Comparison of ENCODE assay signal across 15 cellular contexts in genomic region chr2:223058952-223059716, GRCh38. TPM values are rescaled to one million over a fixed set of nuclear protein-coding genes. Genes with fewer than 3 reads are reported as not detected.
A peak's percentile ranks its signal among the peaks of the same experiment; 100 is the strongest.
DNase-seq lines count a peak whose midpoint lies in the region; ATAC-seq, FAIRE-seq and TF ChIP-seq lines count a peak whose summit lies in the region.
"Had no signal": no experiment of that assay in that cellular context is flagged by ENCODE, and none has a peak within 500 bp of the region (broad histone marks: within the 10 kb centered on the region; RNA-seq: fewer than 3 reads in every experiment).

No MANE protein-coding gene starts in this region.

- H3K9me3 Mint-ChIP-seq in type B pancreatic cell: peaks cover 6% of the 10 kb centered on the region
- H3K9me3 Mint-ChIP-seq: stimulated activated effector memory CD8-positive, alpha-beta T cell treated with anti-CD3 and anti-CD28 coated beads, Interleukin-12 subunit alpha, Interleukin-12 subunit beta, amount 100 ng/mL, for 72 hours had no signal

- peaks cover 10% of the 10 kb centered on the region; the same call in 1 of the 2 replicates for H3F3A ChIP-seq in PC-9 (ENCODE audit: insufficient read depth, low read depth)

- H3K36me3 Mint-ChIP-seq in type B pancreatic cell: no peaks in the 10 kb centered on the region
- H3K36me3 Mint-ChIP-seq: stimulated activated effector memory CD8-positive, alpha-beta T cell treated with anti-CD3 and anti-CD28 coated beads, Interleukin-12 subunit alpha, Interleukin-12 subunit beta, amount 100 ng/mL, for 72 hours had no signal

- H3K27ac ChIP-seq in HepG2 (ENCODE audit: extremely low read length, insufficient read depth, low read length) (no peak overlapping the region), right lobe of liver (no peak overlapping the region), PC-9 (peak overlapping the region; percentile 44; the same call in 1 of the 2 replicates), tibial nerve (peak overlapping the region in 1 of 4 donors; percentile 44)

- POLR2A ChIA-PET in HepG2 (lab: Yijun Ruan, JAX) (no interaction called here), PC-9 (lab: Charles Lee; ENCODE audit: unreplicated experiment) (interaction anchor here (0.5 kb wide), 1 partner anchor 172 kb away, joined by 4 read pairs; no protein-coding TSS in a partner anchor)

- no peaks in the 10 kb centered on the region for H3K9me2 ChIP-seq in PC-9 (ENCODE audit: insufficient read depth)

- H3K4me3 ChIP-seq in HepG2 (replicated peaks in 1 of 3; ENCODE audit: insufficient read depth in 1 of 3, low read depth in 2 of 3, low read length in 3 of 3) (no peak overlapping the region), right lobe of liver (no peak overlapping the region), PC-9 (no peak overlapping the region), fibroblast of mammary gland (ENCODE audit: control insufficient read depth, low read depth, low read length) (no peak overlapping the region), tibial nerve (no peak overlapping the region)

- no peak overlapping the region for H3K9ac ChIP-seq in HepG2 (ENCODE audit: insufficient read depth, low read depth, low read length)

- ATAC-seq in HepG2 (peak; percentile 79), right lobe of liver (no peak)
- ATAC-seq: HCT116; stimulated activated effector memory CD8-positive, alpha-beta T cell treated with anti-CD3 and anti-CD28 coated beads, Interleukin-12 subunit alpha, Interleukin-12 subunit beta, amount 100 ng/mL, for 72 hours had no signal

- no peaks in the 10 kb centered on the region for H3K79me2 ChIP-seq in HepG2 (ENCODE audit: insufficient read depth, low read length)
- H3K79me2 ChIP-seq in PC-9 (ENCODE audit: low read depth): no peaks in the 10 kb centered on the region

- H3K36me3 ChIP-seq in HepG2 (replicated peaks in 1 of 2; ENCODE audit: control insufficient read depth in 1 of 2, insufficient read depth in 2 of 2, low read length in 2 of 2) (no peaks in the 10 kb centered on the region), right lobe of liver (no peaks in the 10 kb centered on the region), PC-9 (ENCODE audit: low read depth) (no peaks in the 10 kb centered on the region), tibial nerve (no peaks in the 10 kb centered on the region)

- TF ChIP-seq RAD21 in HepG2 (CRISPR knock-in tag; IDR thresholded peaks at IDR 0.05): no peak

- H3K27ac Mint-ChIP-seq in type B pancreatic cell: peak overlapping the region; percentile 62
- H3K27ac Mint-ChIP-seq: stimulated activated effector memory CD8-positive, alpha-beta T cell treated with anti-CD3 and anti-CD28 coated beads, Interleukin-12 subunit alpha, Interleukin-12 subunit beta, amount 100 ng/mL, for 72 hours had no signal

- H3K9me3 ChIP-seq in HepG2 (ENCODE audit: low read length): no peaks in the 10 kb centered on the region
- H3K9me3 ChIP-seq in right lobe of liver: no peaks in the 10 kb centered on the region
- no peaks in the 10 kb centered on the region for H3K9me3 ChIP-seq in PC-9 (ENCODE audit: insufficient read depth, low read depth)
- H3K9me3 ChIP-seq in tibial nerve: no peaks in the 10 kb centered on the region

- H4K20me1 ChIP-seq in HepG2 (ENCODE audit: insufficient read depth, low read length): no peaks in the 10 kb centered on the region
- no peaks in the 10 kb centered on the region for H4K20me1 ChIP-seq in PC-9 (ENCODE audit: insufficient read depth)

- TF ChIP-seq POLR2A in HepG2 (IDR thresholded peaks at IDR 0.05; ENCODE audit: insufficient read depth in 1 of 2, low read depth in 2 of 2, low read length in 2 of 2) (no peak), right lobe of liver (IDR thresholded peaks at IDR 0.05) (no peak), tibial nerve (IDR thresholded peaks at IDR 0.05) (no peak)

- peak; percentile 27 for DNase-seq in HepG2 (ENCODE audit: low spot score)
- no peak for DNase-seq in right lobe of liver
- DNase-seq in PC-9: peak; percentile 28 to 80
- DNase-seq in fibroblast of mammary gland (ENCODE audit: low read depth): peak; percentile 41
- no peak for DNase-seq in type B pancreatic cell (ENCODE audit: extremely low spot score, unreplicated experiment)
- DNase-seq in HT-29 (ENCODE audit: low spot score): no peak
- DNase-seq in EL: no peak
- no peak for DNase-seq in tibial nerve (ENCODE audit: low spot score in 2 of 2)
- DNase-seq: activated CD4-positive, alpha-beta T cell treated with anti-CD3 and anti-CD28 coated beads, Interleukin-2, amount 50 U/mL, for 1 hour; activated gamma-delta T cell treated with Interleukin-2 at 50 U/mL for 16 hours; central memory CD4-positive, alpha-beta T cell; stimulated activated CD4-positive, alpha-beta T cell treated with anti-CD3 and anti-CD28 coated beads, Interleukin-1b, Interleukin-23, amount 100 ng/mL, for 48 hours had no signal

- FAIRE-seq in HepG2 (lab: Jason Lieb, UNC): no peak

- 0% methylated on average over 2 of the region's 2 CpGs for WGBS in HepG2 (ENCODE audit: low lambda C conversion rate)
- 27% methylated on average over 2 of the region's 2 CpGs for WGBS in right lobe of liver (ENCODE audit: insufficient coverage, low coverage, low lambda C conversion rate, missing lambda C conversion rate)
- WGBS in tibial nerve, 2 donors: 86 to 87% methylated on average over 2 of the region's 2 CpGs

- CTCF ChIA-PET in HepG2 (lab: Yijun Ruan, JAX; ENCODE audit: low intra/inter-chr PET ratio, low total read pairs) (no interaction called here), PC-9 (lab: Charles Lee) (interaction anchor here (0.6 kb wide), 1 partner anchor 139 kb away, joined by 3 read pairs; no protein-coding TSS in a partner anchor)

- BruUV-seq in HepG2 (replicated peaks; lab: Mats Ljungman, UMichigan): no TSS peak
- no TSS peak for BruUV-seq in PC-9 (replicated peaks; lab: Mats Ljungman, UMichigan)

- peak overlapping the region; percentile 33 for H3K4me3 Mint-ChIP-seq in type B pancreatic cell
- H3K4me3 Mint-ChIP-seq: stimulated activated effector memory CD8-positive, alpha-beta T cell treated with anti-CD3 and anti-CD28 coated beads, Interleukin-12 subunit alpha, Interleukin-12 subunit beta, amount 100 ng/mL, for 72 hours had no signal

- peaks cover 0 to 4% of the 10 kb centered on the region in 2 experiments; a peak in 2 of 5 replicates for H3K27me3 ChIP-seq in HepG2 (ENCODE audit: control insufficient read depth in 1 of 2, insufficient read depth in 2 of 2, low read length in 2 of 2)
- no peaks in the 10 kb centered on the region for H3K27me3 ChIP-seq in right lobe of liver
- no peaks in the 10 kb centered on the region for H3K27me3 ChIP-seq in PC-9 (ENCODE audit: insufficient read depth, low read depth)
- H3K27me3 ChIP-seq in tibial nerve: no peaks in the 10 kb centered on the region

- in situ Hi-C loops in HepG2 (cut with HindIII; ENCODE audit: extremely low pct_ligation_motif_present, low pct_unique_long_range_greater_than_20kb): no loop called here

- H2AFZ ChIP-seq in HepG2 (ENCODE audit: low read length): no peak overlapping the region
- H2AFZ ChIP-seq in PC-9: 0 out of 2 replicates have a peak overlapping the region, but pooled peaks have one; percentile 4

- peaks cover 4% of the 10 kb centered on the region for H3K27me3 Mint-ChIP-seq in type B pancreatic cell

- intact Hi-C loops in HepG2 (cut with micrococcal nuclease; ENCODE audit: unreplicated experiment): no loop called here
- intact Hi-C loops in right lobe of liver (cut with DNase I): no loop called here
- intact Hi-C loops in PC-9 (cut with micrococcal nuclease; ENCODE audit: unreplicated experiment): no loop called here

- TF ChIP-seq EP300 in HepG2 (IDR thresholded peaks at IDR 0.05; ENCODE audit: low read depth in 2 of 2, low read length in 2 of 2) (no peak), HepG2 (CRISPR knock-in tag; IDR thresholded peaks at IDR 0.05; ENCODE audit: borderline replicate concordance) (no peak), tibial nerve (IDR thresholded peaks at IDR 0.05) (no peak)

- peaks cover 59% of the 10 kb centered on the region for H3K4me1 Mint-ChIP-seq in type B pancreatic cell (ENCODE audit: unreplicated experiment)
- H3K4me1 Mint-ChIP-seq: stimulated activated effector memory CD8-positive, alpha-beta T cell treated with anti-CD3 and anti-CD28 coated beads, Interleukin-12 subunit alpha, Interleukin-12 subunit beta, amount 100 ng/mL, for 72 hours had no signal

- no peak overlapping the region for H3K4me2 ChIP-seq in HepG2 (ENCODE audit: low read depth, low read length)
- peak overlapping the region; percentile 4 for H3K4me2 ChIP-seq in PC-9

- no peak for TF ChIP-seq CTCF in HepG2 (CRISPR knock-in tag; IDR thresholded peaks at IDR 0.05)
- no peak for TF ChIP-seq CTCF in right lobe of liver (IDR thresholded peaks at IDR 0.05)
- no peak for TF ChIP-seq CTCF in PC-9 (conservative IDR thresholded peaks at IDR 0.05)
- no peak for TF ChIP-seq CTCF in fibroblast of mammary gland (conservative IDR thresholded peaks at IDR 0.05; ENCODE audit: control insufficient read depth, insufficient read depth, low read depth, low read length)
- no peak for TF ChIP-seq CTCF in type B pancreatic cell (conservative IDR thresholded peaks at IDR 0.05)
- no peak for TF ChIP-seq CTCF in tibial nerve (IDR thresholded peaks at IDR 0.05)

- no peaks in the 10 kb centered on the region for H3K4me1 ChIP-seq in HepG2 (ENCODE audit: insufficient read depth, low read length)
- no peaks in the 10 kb centered on the region for H3K4me1 ChIP-seq in right lobe of liver
- peaks cover 12% of the 10 kb centered on the region for H3K4me1 ChIP-seq in PC-9 (replicated peaks; ENCODE audit: insufficient read depth)
- H3K4me1 ChIP-seq in tibial nerve: peaks cover 0 to 45% (median 13%) of the 10 kb centered on the region in 4 donors

RNA-seq across cellular contexts. Expression of gene KCNE4, which starts 7.1 kb away (rescaled TPM):
- total RNA-seq in HepG2 (2016; rRNA removed; fragmentation: Illumina TruSeq; extraction: Trizol): not detected in 2 replicates
- total RNA-seq in HepG2 (2016; cell fraction: cytosol; rRNA removed; fragmentation: Illumina TruSeq; extraction: Trizol; ENCODE audit: low read depth): not detected in 2 replicates
- total RNA-seq in HepG2 (2016; cell fraction: insoluble cytoplasmic fraction; rRNA removed; fragmentation: Illumina TruSeq; extraction: Trizol): not detected in 2 replicates
- 0.15 TPM in 1 of 2 replicates, not detected in the other for total RNA-seq in HepG2 (2016; cell fraction: membrane; rRNA removed; fragmentation: Illumina TruSeq; extraction: Trizol)
- not detected in 2 replicates for total RNA-seq in HepG2 (2016; cell fraction: nucleus; rRNA removed; fragmentation: Illumina TruSeq; extraction: Trizol)
- not detected in 2 replicates for polyA plus RNA-seq in HepG2 (2011; rRNA removed)
- 0.01 TPM in 1 of 2 replicates, not detected in the other for polyA plus RNA-seq in HepG2 (2011; cell fraction: cytosol; rRNA removed)
- polyA plus RNA-seq in HepG2 (2011; cell fraction: nucleus; rRNA removed): not detected in 2 replicates
- polyA plus RNA-seq in HepG2 (2012): not detected in 2 replicates
- not detected in 2 replicates for polyA plus RNA-seq in HepG2 (2016; cell fraction: cytosol; fragmentation: Illumina TruSeq; extraction: Trizol; ENCODE audit: low read depth)
- not detected in 2 replicates for polyA plus RNA-seq in HepG2 (2016; cell fraction: insoluble cytoplasmic fraction; fragmentation: Illumina TruSeq; extraction: Trizol; ENCODE audit: low read depth)
- not detected in 2 replicates for polyA plus RNA-seq in HepG2 (2016; cell fraction: membrane; fragmentation: Illumina TruSeq; extraction: Trizol; ENCODE audit: low read depth)
- polyA plus RNA-seq in HepG2 (2016; cell fraction: nucleus; fragmentation: Illumina TruSeq; extraction: Trizol; ENCODE audit: insufficient read depth, low read depth): not detected in 2 replicates
- not detected in 2 replicates for polyA minus RNA-seq in HepG2 (2011; rRNA and poly(A)+ RNA removed; ENCODE audit: low replicate concordance)
- not detected in 2 replicates for polyA minus RNA-seq in HepG2 (2011; cell fraction: cytosol; rRNA and poly(A)+ RNA removed)
- polyA minus RNA-seq in HepG2 (2011; cell fraction: nucleus; rRNA and poly(A)+ RNA removed): not detected in 2 replicates
- total RNA-seq in right lobe of liver: 1 to 10 TPM in 4 of 6 experiments, under 1 TPM in 2; 0.17 to 1.2 (median 1.1) TPM
- total RNA-seq in PC-9 (2021): 0.11 TPM in 1 of 2 replicates, not detected in the other
- total RNA-seq in type B pancreatic cell (ENCODE audit: low replicate concordance): 2.5 and 3.2 TPM in 2 replicates
- not detected in 2 replicates for total RNA-seq in HT-29 (2014; rRNA removed; shearing (Covaris generic))
- total RNA-seq in tibial nerve: 10 to 100 TPM in 1 of 4 donors, 1 to 10 TPM in 3; 8.2 to 12.2 (median 8.7) TPM
- total RNA-seq: G401 had no signal

Comparison
In these comparisons a context has a peak if more than half of its experiments do, and no peak if none do; other contexts are left out.
1. DNase-seq: peak in HepG2 (single experiment), PC-9 (2 of 2) and fibroblast of mammary gland (single experiment); none in right lobe of liver (0 of 3), type B pancreatic cell (single experiment), HT-29 (single experiment), EL (single experiment) and tibial nerve (0 of 2).